Comparison of ENCODE assay signal across 31 cellular contexts in genomic region chr1:172277277-172277676, GRCh38.
A peak's percentile ranks its signal among the peaks of the same experiment; 100 is the strongest.
DNase-seq lines count a peak whose midpoint lies in the region; ATAC-seq, FAIRE-seq and TF ChIP-seq lines count a peak whose summit lies in the region.
"Had no signal": no experiment of that assay in that cellular context is flagged by ENCODE, and none has a peak within 500 bp of the region (broad histone marks: within the 10 kb centered on the region; RNA-seq: fewer than 3 reads in every experiment).

No MANE protein-coding gene starts in this region.

- H3K9me2 ChIP-seq in GM23248 (ENCODE audit: insufficient read depth): no peaks in the 10 kb centered on the region

- DNase-seq in GM23248 (peak; percentile 85), astrocyte of the cerebellum (ENCODE audit: low read depth) (peak; percentile 62), fibroblast of pulmonary artery (ENCODE audit: low read depth) (peak; percentile 42), skeletal muscle cell (ENCODE audit: low read depth) (peak; percentile 50), urothelium cell line (ENCODE audit: low spot score) (no peak), NCI-H69 (lab: John Stamatoyannopoulos, UW) (no peak), SW 1271 (lab: John Stamatoyannopoulos, UW) (no peak)
- DNase-seq: activated CD4-positive, alpha-beta T cell treated with anti-CD3 and anti-CD28 coated beads, Interleukin-2, amount 50 U/mL, for 48 hours; activated CD4-positive, CD25-positive, alpha-beta regulatory T cell treated with anti-CD3 and anti-CD28 coated beads, Interleukin-2, amount 50 U/mL, for 72 hours; activated CD8-positive, alpha-beta memory T cell treated with anti-CD3 and anti-CD28 coated beads, Interleukin-2, amount 50 U/mL, for 4 hours; activated naive CD4-positive, alpha-beta T cell treated with Interleukin-2 at 50 U/mL for 16 hours; brain microvascular endothelial cell; C1 segment of cervical spinal cord; COR-L47; foreskin keratinocyte; head of caudate nucleus; kidney; naive thymus-derived CD4-positive, alpha-beta T cell; NCI-H1092; NCI-H187; NCI-H524 treated with DMSO at 0.1 percent for 48 hours; NK-92 treated with Interleukin-12 subunit alpha and Interleukin-12 subunit beta, amount 100 ng/mL, for 24 hours; nucleus accumbens; right lobe of liver; stimulated activated CD4-positive, alpha-beta T cell treated with anti-CD3 and anti-CD28 coated beads, Interleukin-4, amount 100 ng/mL, for 24 hours; T-helper 2 cell; transverse colon had no signal

- H3K4me1 ChIP-seq in GM23248 (ENCODE audit: insufficient read depth): peaks cover 54% of the 10 kb centered on the region
- H3K4me1 ChIP-seq: foreskin keratinocyte, prostate gland, right lobe of liver had no signal

- in situ Hi-C loops in GM23248 (cut with MboI) (no loop called here), astrocyte of the cerebellum (cut with HindIII; ENCODE audit: low sequenced_read_pairs) (no loop called here)

- H3K9ac ChIP-seq in GM23248: no peak overlapping the region

- H2AFZ ChIP-seq in GM23248: no peak overlapping the region
- H2AFZ ChIP-seq: GM23338 had no signal

- H3K4me3 ChIP-seq in GM23248 (no peak overlapping the region), astrocyte of the cerebellum (ENCODE audit: low read depth, low read length) (no peak overlapping the region), fibroblast of pulmonary artery (replicated peaks; ENCODE audit: low read depth, low read length) (no peak overlapping the region), skeletal muscle cell (ENCODE audit: low read depth, low read length) (no peak overlapping the region)
- H3K4me3 ChIP-seq: GM23338, prostate gland, right lobe of liver, transverse colon had no signal

- H3K9me3 ChIP-seq in GM23248 (ENCODE audit: low read depth): no peaks in the 10 kb centered on the region
- H3K9me3 ChIP-seq: prostate gland, right lobe of liver, transverse colon had no signal

- H3K27ac ChIP-seq in GM23248: no peak overlapping the region
- H3K27ac ChIP-seq: brain microvascular endothelial cell, foreskin keratinocyte, prostate gland, right lobe of liver, transverse colon had no signal

- peaks cover 26% of the 10 kb centered on the region for H3F3A ChIP-seq in GM23248 (ENCODE audit: insufficient read depth)

- no peaks in the 10 kb centered on the region for H3K36me3 ChIP-seq in GM23248 (ENCODE audit: low read depth)
- H3K36me3 ChIP-seq: brain microvascular endothelial cell, prostate gland, right lobe of liver, transverse colon had no signal

- H4K20me1 ChIP-seq in GM23248 (ENCODE audit: insufficient read depth): no peaks in the 10 kb centered on the region

- TF ChIP-seq CTCF in astrocyte of the cerebellum (IDR thresholded peaks at IDR 0.05; ENCODE audit: low read depth, low read length, missing control alignments) (no peak), fibroblast of pulmonary artery (IDR thresholded peaks at IDR 0.05; ENCODE audit: low read length, missing control alignments) (no peak)

- peak overlapping the region; percentile 49 for H3K4me2 ChIP-seq in GM23248 (ENCODE audit: unreplicated experiment)
- H3K4me2 ChIP-seq: GM23338 had no signal

- H3K27me3 ChIP-seq in GM23248 (replicated peaks; ENCODE audit: insufficient read depth): no peaks in the 10 kb centered on the region
- H3K27me3 ChIP-seq: brain microvascular endothelial cell, foreskin keratinocyte, right lobe of liver, transverse colon had no signal

- FAIRE-seq in urothelium cell line (lab: Jason Lieb, UNC): no peak
- FAIRE-seq: kidney had no signal

- WGBS in GM23248 (ENCODE audit: low coverage in 1 of 2, low lambda C conversion rate in 2 of 2, missing lambda C conversion rate in 2 of 2), 2 experiments: 24 to 41% methylated on average over 1 of the region's 1 CpG

- ATAC-seq in GM18868 (IDR thresholded peaks at IDR 0.05; ENCODE audit: unreplicated experiment): no peak
- ATAC-seq: foreskin keratinocyte; GM23338; naive thymus-derived CD4-positive, alpha-beta T cell; right lobe of liver; Right ventricle myocardium inferior had no signal

- no peaks in the 10 kb centered on the region for H3K79me2 ChIP-seq in GM23248 (ENCODE audit: insufficient read depth)

Comparison
In these comparisons a context has a peak if more than half of its experiments do, and no peak if none do; other contexts are left out.
1. DNase-seq: peak in GM23248 (single experiment), astrocyte of the cerebellum (single experiment), fibroblast of pulmonary artery (single experiment) and skeletal muscle cell (single experiment); none in urothelium cell line (single experiment), NCI-H69 (single experiment) and SW 1271 (0 of 2).